18 cellular contexts compared by ENCODE assay signal in genomic region chr15:23855260-23855659, GRCh38.
DNase-seq lines count a peak whose midpoint lies in the region; ATAC-seq and TF ChIP-seq lines count a peak whose summit lies in the region.
"Had no signal": no experiment of that assay in that cellular context is flagged by ENCODE, and none has a peak within 500 bp of the region (broad histone marks: within the 10 kb centered on the region; RNA-seq: fewer than 3 reads in every experiment).

No MANE protein-coding gene starts in this region.

- ATAC-seq in HG03460 (IDR thresholded peaks at IDR 0.05; ENCODE audit: unreplicated experiment), result no peak
- ATAC-seq: Panc1 had no signal

- intact Hi-C loops in adrenal gland (cut with DNase I), result loop anchor here (5.0 kb wide), 2 partner anchors 208 to 213 kb away; partner anchors contain the start of gene MAGEL2 (in 1 of the 2)

- peak overlapping the region; percentile 59 for H2AFZ ChIP-seq in MM.1S (ENCODE audit: low read length)

- H3K4me3 Mint-ChIP-seq in nephron, result no peak overlapping the region
- H3K4me3 Mint-ChIP-seq: CD14-positive monocyte had no signal

- no peaks in the 10 kb centered on the region for H3K36me3 Mint-ChIP-seq in nephron (ENCODE audit: low read depth)
- H3K36me3 Mint-ChIP-seq: CD14-positive monocyte had no signal

- in situ Hi-C loops in SK-MEL-5 (cut with HindIII; ENCODE audit: low pct_unique_long_range_greater_than_20kb, low sequenced_read_pairs), result no loop called here

- H4K20me1 ChIP-seq in MM.1S (ENCODE audit: insufficient read depth, low read length), result no peaks in the 10 kb centered on the region

- TF ChIP-seq POLR2A in adrenal gland (IDR thresholded peaks at IDR 0.05), result no peak

- no peaks in the 10 kb centered on the region for H3K9me3 ChIP-seq in MM.1S (replicated peaks; ENCODE audit: insufficient read depth, low read length)
- no peaks in the 10 kb centered on the region for H3K9me3 ChIP-seq in subcutaneous abdominal adipose tissue (ENCODE audit: control insufficient read depth in 5 of 5, low read length in 5 of 5)
- H3K9me3 ChIP-seq in adrenal gland (replicated peaks in 1 of 3), result no peaks in the 10 kb centered on the region

- H3K9me3 Mint-ChIP-seq in nephron, result peaks cover 2% of the 10 kb centered on the region

- TF ChIP-seq CTCF in MM.1S (IDR thresholded peaks at IDR 0.05; ENCODE audit: low read length), result no peak
- TF ChIP-seq CTCF in nephron (IDR thresholded peaks at IDR 0.05; ENCODE audit: unreplicated experiment in 3 of 3), result no peak
- no peak for TF ChIP-seq CTCF in adrenal gland (IDR thresholded peaks at IDR 0.05)

- H3K27ac ChIP-seq in MM.1S (ENCODE audit: low read length) (peak overlapping the region; percentile 97), subcutaneous abdominal adipose tissue (ENCODE audit: low read depth, low read length) (peak overlapping the region; percentile 91), adrenal gland (no peak overlapping the region)
- H3K27ac ChIP-seq: KMS-11, SK-N-MC had no signal

- H3F3A ChIP-seq in MM.1S (ENCODE audit: insufficient read depth, low read length), result peaks cover 40% of the 10 kb centered on the region

- H3K9ac ChIP-seq in MM.1S (ENCODE audit: low read length), result peak overlapping the region; percentile 70
- peak overlapping the region in 1 of 5 donors; percentile 44 for H3K9ac ChIP-seq in subcutaneous abdominal adipose tissue (ENCODE audit: low read length in 5 of 5)
- H3K9ac ChIP-seq: KMS-11 had no signal

- H3K4me1 ChIP-seq in MM.1S (ENCODE audit: low read length), result peaks cover 51% of the 10 kb centered on the region
- H3K4me1 ChIP-seq in subcutaneous abdominal adipose tissue (ENCODE audit: control insufficient read depth in 5 of 5, insufficient read depth in 5 of 5, low read length in 5 of 5), result peaks cover 0 to 43% (median 32%) of the 10 kb centered on the region in 5 donors
- H3K4me1 ChIP-seq in adrenal gland (replicated peaks in 1 of 2), result no peaks in the 10 kb centered on the region

- no peaks in the 10 kb centered on the region for H3K9me2 ChIP-seq in MM.1S (replicated peaks; ENCODE audit: insufficient read depth, low read length)

- peaks cover 60% of the 10 kb centered on the region for H3K4me1 Mint-ChIP-seq in nephron
- H3K4me1 Mint-ChIP-seq: CD14-positive monocyte had no signal

- peak overlapping the region; percentile 62 to 68 (median 62) for H3K27ac Mint-ChIP-seq in nephron

- H3K36me3 ChIP-seq in MM.1S (replicated peaks; ENCODE audit: insufficient read depth, low read length) (no peaks in the 10 kb centered on the region), subcutaneous abdominal adipose tissue (ENCODE audit: control insufficient read depth in 5 of 5, insufficient read depth in 5 of 5, low read length in 5 of 5) (no peaks in the 10 kb centered on the region), adrenal gland (replicated peaks in 1 of 2) (no peaks in the 10 kb centered on the region)

- no peaks in the 10 kb centered on the region for H3K79me2 ChIP-seq in MM.1S (ENCODE audit: low read length)

- H3K27me3 Mint-ChIP-seq in nephron (ENCODE audit: low read depth), result no peaks in the 10 kb centered on the region

- 26 to 43% (median 34%) methylated on average over 5 of the region's 5 CpGs for WGBS in adrenal gland, 4 donors

- peak overlapping the region; percentile 52 for H3K4me3 ChIP-seq in MM.1S (ENCODE audit: low read length)
- H3K4me3 ChIP-seq in subcutaneous abdominal adipose tissue (ENCODE audit: low read depth in 1 of 5, low read length in 5 of 5), result no peak overlapping the region
- H3K4me3 ChIP-seq in adrenal gland, result no peak overlapping the region
- H3K4me3 ChIP-seq: SK-N-MC had no signal

- peak overlapping the region; percentile 95 for H3K4me2 ChIP-seq in MM.1S (ENCODE audit: low read depth, low read length)

- no peaks in the 10 kb centered on the region for H3K27me3 ChIP-seq in MM.1S (replicated peaks; ENCODE audit: insufficient read depth, low read length)
- peaks cover 0 to 2% (median 0%) of the 10 kb centered on the region in 5 donors for H3K27me3 ChIP-seq in subcutaneous abdominal adipose tissue (ENCODE audit: control insufficient read depth in 5 of 5, insufficient read depth in 4 of 5, low read length in 5 of 5)
- no peaks in the 10 kb centered on the region for H3K27me3 ChIP-seq in adrenal gland

- DNase-seq in MM.1S (peak; percentile 76), SK-MEL-5 (ENCODE audit: low read depth, low spot score) (peak; percentile 41), adrenal gland (no peak), HUDEP-2 (lab: John Stamatoyannopoulos, UW; ENCODE audit: unreplicated experiment in 76 of 76) (no peak)
- DNase-seq: ACHN, DMS79, NCI-H1048, NCI-H1436 treated with DMSO at 0.1 percent for 48 hours, NCI-H2029, NCI-H345, NCI-H524 treated with DMSO at 0.1 percent for 48 hours had no signal

Comparison
In these comparisons a context has a peak if more than half of its experiments do, and no peak if none do; other contexts are left out.
1. DNase-seq: peak in MM.1S (single experiment) and SK-MEL-5 (single experiment); none in adrenal gland (0 of 7) and HUDEP-2 (0 of 76).
2. H3K27ac ChIP-seq: peak in MM.1S (single experiment) and subcutaneous abdominal adipose tissue (single experiment); none in adrenal gland (0 of 5).